In genomic region chr3:53729618-53730017, GRCh38 we compare ENCODE assay signal across 16 cellular contexts.
A peak's percentile ranks its signal among the peaks of the same experiment; 100 is the strongest.
DNase-seq lines count a peak whose midpoint lies in the region; ATAC-seq and TF ChIP-seq lines count a peak whose summit lies in the region.
"Had no signal": no experiment of that assay in that cellular context is flagged by ENCODE, and none has a peak within 500 bp of the region (broad histone marks: within the 10 kb centered on the region; RNA-seq: fewer than 3 reads in every experiment).

No MANE protein-coding gene starts in this region.

- DNase-seq in GM10266 (ENCODE audit: extremely low spot score), result no peak
- DNase-seq in RKO (ENCODE audit: low spot score), result peak; percentile 7
- peak; percentile 23 for DNase-seq in kidney tubule cell (ENCODE audit: low spot score)
- no peak for DNase-seq in activated CD4-positive, alpha-beta T cell treated with anti-CD3 and anti-CD28 coated beads, Interleukin-2, amount 10 ng/mL, durations not matched to agents 7 days and 5 days
- no peak for DNase-seq in suprapubic skin (ENCODE audit: low spot score in 2 of 2)
- DNase-seq: activated CD4-positive, alpha-beta T cell treated with anti-CD3 and anti-CD28 coated beads, Interleukin-2, amount 10 ng/mL, durations not matched to agents 24 days and 14 days; COR-L47; dermis blood vessel endothelial cell; head of caudate nucleus; NCI-H446 treated with DMSO at 0.1 percent for 48 hours; SK-N-SH had no signal

- no peaks in the 10 kb centered on the region for H3K9me3 Mint-ChIP-seq in activated CD4-positive, alpha-beta T cell treated with anti-CD3 and anti-CD28 coated beads, Interleukin-2, amount 10 ng/mL, durations not matched to agents 7 days and 5 days
- H3K9me3 Mint-ChIP-seq: activated CD4-positive, alpha-beta T cell treated with anti-CD3 and anti-CD28 coated beads, Interleukin-2, amount 10 ng/mL, durations not matched to agents 24 days and 14 days; activated naive CD4-positive, alpha-beta T cell treated with anti-CD3 and anti-CD28 coated beads, Interleukin-2, amount 50 U/mL, for 72 hours; GM23338 had no signal

- H3K4me3 Mint-ChIP-seq in activated CD4-positive, alpha-beta T cell treated with anti-CD3 and anti-CD28 coated beads, Interleukin-2, amount 10 ng/mL, durations not matched to agents 7 days and 5 days, result no peak overlapping the region
- H3K4me3 Mint-ChIP-seq: activated CD4-positive, alpha-beta T cell treated with anti-CD3 and anti-CD28 coated beads, Interleukin-2, amount 10 ng/mL, durations not matched to agents 24 days and 14 days; GM23338 had no signal

- H3K4me3 ChIP-seq in suprapubic skin, result no peak overlapping the region
- H3K4me3 ChIP-seq: GM23338 had no signal

- WGBS in suprapubic skin, result 67% methylated on average over 2 of the region's 2 CpGs

- no peaks in the 10 kb centered on the region for H3K36me3 ChIP-seq in suprapubic skin

- no peaks in the 10 kb centered on the region for H3K4me1 Mint-ChIP-seq in activated CD4-positive, alpha-beta T cell treated with anti-CD3 and anti-CD28 coated beads, Interleukin-2, amount 10 ng/mL, durations not matched to agents 7 days and 5 days
- H3K4me1 Mint-ChIP-seq: activated CD4-positive, alpha-beta T cell treated with anti-CD3 and anti-CD28 coated beads, Interleukin-2, amount 10 ng/mL, durations not matched to agents 24 days and 14 days; GM23338 had no signal

- TF ChIP-seq POLR2A in suprapubic skin (IDR thresholded peaks at IDR 0.05), result no peak

- H3K27me3 Mint-ChIP-seq in activated CD4-positive, alpha-beta T cell treated with anti-CD3 and anti-CD28 coated beads, Interleukin-2, amount 10 ng/mL, durations not matched to agents 7 days and 5 days, result peaks cover 24% of the 10 kb centered on the region

- POLR2A ChIA-PET in activated CD4-positive, alpha-beta T cell treated with anti-CD3 and anti-CD28 coated beads, Interleukin-2, amount 10 ng/mL, durations not matched to agents 7 days and 5 days (lab: Charles Lee), result no interaction called here

- no peaks in the 10 kb centered on the region for H3K4me1 ChIP-seq in suprapubic skin

- peak; percentile 36 for TF ChIP-seq CTCF in GM10266 (IDR thresholded peaks at IDR 0.05; ENCODE audit: control insufficient read depth, insufficient read depth, low read depth, missing control alignments)
- TF ChIP-seq CTCF in suprapubic skin (IDR thresholded peaks at IDR 0.05), result no peak

- CTCF ChIA-PET in activated CD4-positive, alpha-beta T cell treated with anti-CD3 and anti-CD28 coated beads, Interleukin-2, amount 10 ng/mL, durations not matched to agents 7 days and 5 days (lab: Charles Lee), result no interaction called here

- no peaks in the 10 kb centered on the region for H3K9me3 ChIP-seq in suprapubic skin
- H3K9me3 ChIP-seq: SK-N-SH had no signal

- H3K36me3 Mint-ChIP-seq in activated CD4-positive, alpha-beta T cell treated with anti-CD3 and anti-CD28 coated beads, Interleukin-2, amount 10 ng/mL, durations not matched to agents 7 days and 5 days (ENCODE audit: low read depth), result no peaks in the 10 kb centered on the region
- H3K36me3 Mint-ChIP-seq: activated naive CD4-positive, alpha-beta T cell treated with anti-CD3 and anti-CD28 coated beads, Interleukin-2, amount 50 U/mL, for 72 hours had no signal

- H3K27ac Mint-ChIP-seq in activated CD4-positive, alpha-beta T cell treated with anti-CD3 and anti-CD28 coated beads, Interleukin-2, amount 10 ng/mL, durations not matched to agents 7 days and 5 days, result no peak overlapping the region
- H3K27ac Mint-ChIP-seq: activated CD4-positive, alpha-beta T cell treated with anti-CD3 and anti-CD28 coated beads, Interleukin-2, amount 10 ng/mL, durations not matched to agents 24 days and 14 days; activated naive CD4-positive, alpha-beta T cell treated with anti-CD3 and anti-CD28 coated beads, Interleukin-2, amount 50 U/mL, for 72 hours; GM23338 had no signal

- no peaks in the 10 kb centered on the region for H3K27me3 ChIP-seq in suprapubic skin

- TF ChIP-seq EP300 in suprapubic skin (IDR thresholded peaks at IDR 0.05), result no peak

- ATAC-seq in GM19463 (IDR thresholded peaks at IDR 0.05; ENCODE audit: unreplicated experiment) (peak; percentile 53), HG03135 (IDR thresholded peaks at IDR 0.05; ENCODE audit: unreplicated experiment) (no peak), HG03175 (IDR thresholded peaks at IDR 0.05; ENCODE audit: unreplicated experiment) (no peak)
- ATAC-seq: GM23338 had no signal

- H3K27ac ChIP-seq in suprapubic skin, result no peak overlapping the region

Comparison
In these comparisons a context has a peak if more than half of its experiments do, and no peak if none do; other contexts are left out.
1. DNase-seq: peak in RKO (single experiment) and kidney tubule cell (single experiment); none in GM10266 (single experiment), activated CD4-positive, alpha-beta T cell treated with anti-CD3 and anti-CD28 coated beads, Interleukin-2, amount 10 ng/mL, durations not matched to agents 7 days and 5 days (single experiment) and suprapubic skin (0 of 2).